In the genomic region with DNA sequence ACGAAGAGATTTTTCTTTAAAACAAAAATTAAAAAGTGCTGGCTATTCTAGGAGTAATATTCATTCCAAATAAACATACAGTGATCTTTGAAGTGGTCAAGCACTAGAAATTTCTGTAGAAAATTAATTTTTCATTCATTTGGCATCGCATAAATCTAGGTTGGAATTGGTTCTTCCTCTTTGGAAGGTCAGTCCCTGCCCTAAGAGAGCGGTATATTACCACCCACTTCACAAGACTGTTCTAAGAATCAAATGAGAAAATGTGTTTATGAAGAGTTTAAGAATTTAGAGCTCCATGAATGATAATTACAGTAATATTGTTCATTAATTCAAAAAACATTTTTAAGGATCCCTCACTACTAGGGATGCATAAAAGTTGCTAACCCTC, we compare ENCODE assay signal across 8 cellular contexts. TPM values are rescaled to one million over a fixed set of nuclear protein-coding genes. Genes with fewer than 3 reads are reported as not detected.
DNase-seq lines count a peak whose midpoint lies in the region; ATAC-seq, FAIRE-seq and TF ChIP-seq lines count a peak whose summit lies in the region.

No MANE protein-coding gene starts in this region.

- H3K36me3 ChIP-seq in left ventricle myocardium inferior (peaks cover 18% of the 10 kb centered on the region), small intestine (ENCODE audit: control insufficient read depth in 2 of 2, insufficient read depth in 2 of 2, low read length in 2 of 2) (no peaks in the 10 kb centered on the region)

- intact Hi-C loops in left ventricle myocardium inferior (cut with micrococcal nuclease) = no loop called here

- FAIRE-seq in small intestine (lab: Jason Lieb, UNC) = no peak

- H3K9me3 ChIP-seq in left ventricle myocardium inferior (replicated peaks) (no peaks in the 10 kb centered on the region), small intestine (ENCODE audit: control insufficient read depth, low read depth) (no peaks in the 10 kb centered on the region)

- no peak for ATAC-seq in HG02884 (IDR thresholded peaks at IDR 0.05; ENCODE audit: unreplicated experiment)

- H3K27me3 ChIP-seq in left ventricle myocardium inferior (ENCODE audit: low read depth) (no peaks in the 10 kb centered on the region), small intestine (ENCODE audit: control insufficient read depth in 2 of 2, insufficient read depth in 2 of 2, low read length in 2 of 2) (no peaks in the 10 kb centered on the region)

- H3K27ac ChIP-seq in left ventricle myocardium inferior (replicated peaks) (peak overlapping the region; percentile 81), small intestine (ENCODE audit: low read depth in 1 of 2, low read length in 1 of 2) (peak overlapping the region in 1 of 2 donors; percentile 71)

- H3K4me3 ChIP-seq in WI38 (ENCODE audit: low read depth, low read length) (peak overlapping the region; percentile 87), left ventricle myocardium inferior (peak overlapping the region; percentile 79), small intestine (ENCODE audit: low read depth in 1 of 2, low read length in 2 of 2) (peak overlapping the region; percentile 11 to 37)

- H3K4me1 ChIP-seq in left ventricle myocardium inferior = peaks cover 19% of the 10 kb centered on the region
- no peaks in the 10 kb centered on the region for H3K4me1 ChIP-seq in small intestine (ENCODE audit: control insufficient read depth in 2 of 2, insufficient read depth in 1 of 2, low read depth in 1 of 2, low read length in 1 of 2)

- 54 to 68% (median 58%) methylated on average over 3 of the region's 3 CpGs for WGBS in small intestine, 3 donors

- TF ChIP-seq CTCF in WI38 (IDR thresholded peaks at IDR 0.05; ENCODE audit: low read depth, low read length) (no peak), left ventricle myocardium inferior (IDR thresholded peaks at IDR 0.05; ENCODE audit: borderline replicate concordance) (no peak)

- DNase-seq in DMS53 (lab: John Stamatoyannopoulos, UW) = peak; percentile 29
- DNase-seq in DMS53 treated with DMSO at 0.1 percent for 48 hours (lab: John Stamatoyannopoulos, UW; ENCODE audit: unreplicated experiment) = no peak
- DNase-seq in left ventricle myocardium inferior = no peak
- no peak for DNase-seq in small intestine
- DNase-seq in NCI-H1092 (lab: John Stamatoyannopoulos, UW) = no peak
- no peak for DNase-seq in D341Med (ENCODE audit: low spot score)

RNA-seq across cellular contexts. Expression of gene GEMIN2, which starts 0.4 kb away (rescaled TPM):
- total RNA-seq in left ventricle myocardium inferior = 6.5 TPM
- polyA plus RNA-seq in small intestine = 10 to 100 TPM in 1 of 3 donors, 1 to 10 TPM in 2; 4.6 to 13.8 (median 6.5) TPM

RNA-seq across cellular contexts. Expression of gene SEC23A, which starts 10.6 kb away (rescaled TPM):
- 75.0 TPM for total RNA-seq in left ventricle myocardium inferior
- 10 to 100 TPM; 26.9 to 96.4 (median 59.7) TPM for polyA plus RNA-seq in small intestine

RNA-seq across cellular contexts. Expression of gene TRAPPC6B, which starts 56.5 kb away (rescaled TPM):
- total RNA-seq in left ventricle myocardium inferior = 25.8 TPM
- polyA plus RNA-seq in small intestine = 10 to 100 TPM; 10.8 to 12.3 (median 12.0) TPM

Comparison
In these comparisons a context has a peak if more than half of its experiments do, and no peak if none do; other contexts are left out.
1. H3K4me3 ChIP-seq: peak in every context shown above with its lines; median percentile 87 in WI38; 79 in left ventricle myocardium inferior; 24 in small intestine.